Comparison of ENCODE assay signal across 20 cellular contexts in genomic region chr22:35335468-35335867, GRCh38. TPM values are rescaled to one million over a fixed set of nuclear protein-coding genes. Genes with fewer than 3 reads are reported as not detected.
DNase-seq lines count a peak whose midpoint lies in the region; ATAC-seq, FAIRE-seq and TF ChIP-seq lines count a peak whose summit lies in the region.
"Had no signal": no experiment of that assay in that cellular context is flagged by ENCODE, and none has a peak within 500 bp of the region (broad histone marks: within the 10 kb centered on the region; RNA-seq: fewer than 3 reads in every experiment).

No MANE protein-coding gene starts in this region.

- H3K9ac ChIP-seq in BLaER1 treated with 17β-estradiol and CSF1 and Interleukin-3, amounts not matched to agents 10 nM and 100 nM = peak overlapping the region in 6 of 11 experiments; percentile 20 to 61 (median 55); a peak in 4 of 22 replicates
- H3K9ac ChIP-seq in DND-41 (ENCODE audit: low read depth, low read length) = no peak overlapping the region
- no peak overlapping the region for H3K9ac ChIP-seq in HepG2 (ENCODE audit: insufficient read depth, low read depth, low read length)

- CTCF ChIA-PET in HepG2 (lab: Yijun Ruan, JAX; ENCODE audit: low intra/inter-chr PET ratio, low total read pairs) = no interaction called here

- TF ChIP-seq EP300 in HepG2 (IDR thresholded peaks at IDR 0.05; ENCODE audit: low read depth in 2 of 2, low read length in 2 of 2) = no peak
- no peak for TF ChIP-seq EP300 in HepG2 (CRISPR knock-in tag; IDR thresholded peaks at IDR 0.05; ENCODE audit: borderline replicate concordance)

- peak overlapping the region; percentile 73 to 95 (median 88); a peak in 19 of 22 replicates for H3K4me2 ChIP-seq in BLaER1 treated with 17β-estradiol and CSF1 and Interleukin-3, amounts not matched to agents 10 nM and 100 nM
- H3K4me2 ChIP-seq in DND-41 (ENCODE audit: insufficient read depth, low read length) = no peak overlapping the region
- no peak overlapping the region for H3K4me2 ChIP-seq in HepG2 (ENCODE audit: low read depth, low read length)

- H3K4me1 Mint-ChIP-seq in T-helper 2 cell treated with Interferon-gamma antibody and Interleukin-4, amounts not matched to agents 5 μg/mL and 100 μg/mL, for 36 hours (ENCODE audit: low read depth) = peaks cover 31% of the 10 kb centered on the region

- no peak for TF ChIP-seq RAD21 in HepG2 (CRISPR knock-in tag; IDR thresholded peaks at IDR 0.05)

- H3K27me3 ChIP-seq in BLaER1 treated with 17β-estradiol and CSF1 and Interleukin-3, amounts not matched to agents 10 nM and 100 nM = no peaks in the 10 kb centered on the region
- H3K27me3 ChIP-seq in DND-41 (ENCODE audit: insufficient read depth, low read length, poor library complexity) (no peaks in the 10 kb centered on the region), HepG2 (ENCODE audit: control insufficient read depth in 1 of 2, insufficient read depth in 2 of 2, low read length in 2 of 2) (no peaks in the 10 kb centered on the region)
- H3K27me3 ChIP-seq: suprapubic skin had no signal

- POLR2A ChIA-PET in HepG2 (lab: Yijun Ruan, JAX) = no interaction called here

- H3K27ac ChIP-seq in BLaER1 treated with 17β-estradiol and CSF1 and Interleukin-3, amounts not matched to agents 10 nM and 100 nM = peak overlapping the region in 3 of 11 experiments; percentile 58 to 76 (median 69); a peak in 5 of 22 replicates
- H3K27ac ChIP-seq in DND-41 (ENCODE audit: low read length) (0 out of 2 replicates have a peak overlapping the region, but pooled peaks have one; percentile 25), HepG2 (ENCODE audit: extremely low read length, insufficient read depth, low read length) (no peak overlapping the region)
- H3K27ac ChIP-seq: coronary artery, prostate gland, suprapubic skin had no signal

- H3K36me3 Mint-ChIP-seq in T-helper 2 cell treated with Interferon-gamma antibody and Interleukin-4, amounts not matched to agents 5 μg/mL and 100 μg/mL, for 36 hours (ENCODE audit: low read depth) = peaks cover 21% of the 10 kb centered on the region

- H3K27ac Mint-ChIP-seq in T-helper 2 cell treated with Interferon-gamma antibody and Interleukin-4, amounts not matched to agents 5 μg/mL and 100 μg/mL, for 36 hours = peak overlapping the region; percentile 93

- peaks cover 70 to 81% (median 74%) of the 10 kb centered on the region in 10 experiments for H3K4me1 ChIP-seq in BLaER1 treated with 17β-estradiol and CSF1 and Interleukin-3, amounts not matched to agents 10 nM and 100 nM
- H3K4me1 ChIP-seq in DND-41 (ENCODE audit: insufficient read depth, low read length) (peaks cover 6% of the 10 kb centered on the region), HepG2 (ENCODE audit: insufficient read depth, low read length) (peaks cover 16% of the 10 kb centered on the region)
- H3K4me1 ChIP-seq: prostate gland had no signal

- H2AFZ ChIP-seq in DND-41 (ENCODE audit: low read depth, low read length) (no peak overlapping the region), HepG2 (ENCODE audit: low read length) (no peak overlapping the region)

- intact Hi-C loops in HepG2 (cut with micrococcal nuclease; ENCODE audit: unreplicated experiment) = no loop called here

- FAIRE-seq in HepG2 (lab: Jason Lieb, UNC) = no peak
- FAIRE-seq: astrocyte, endothelial cell of umbilical vein, kidney, small intestine had no signal

- in situ Hi-C loops in HepG2 (cut with HindIII; ENCODE audit: extremely low pct_ligation_motif_present, low pct_unique_long_range_greater_than_20kb) = no loop called here

- 91% methylated on average over 7 of the region's 7 CpGs for WGBS in HepG2 (ENCODE audit: low lambda C conversion rate)

- ATAC-seq in DND-41 (ENCODE audit: insufficient read depth, low read depth) (no peak), HepG2 (peak; percentile 25), HG02870 (IDR thresholded peaks at IDR 0.05; ENCODE audit: unreplicated experiment) (no peak)
- ATAC-seq: naive thymus-derived CD8-positive, alpha-beta T cell had no signal

- no peaks in the 10 kb centered on the region for H3K9me3 ChIP-seq in BLaER1 treated with 17β-estradiol and CSF1 and Interleukin-3, amounts not matched to agents 10 nM and 100 nM (replicated peaks in 1 of 11)
- H3K9me3 ChIP-seq in DND-41 (ENCODE audit: insufficient read depth, low read length, severe bottlenecking) (no peaks in the 10 kb centered on the region), HepG2 (ENCODE audit: low read length) (no peaks in the 10 kb centered on the region)
- H3K9me3 ChIP-seq: prostate gland, suprapubic skin had no signal

- no peaks in the 10 kb centered on the region for H3K9me3 Mint-ChIP-seq in T-helper 2 cell treated with Interferon-gamma antibody and Interleukin-4, amounts not matched to agents 5 μg/mL and 100 μg/mL, for 36 hours
- H3K9me3 Mint-ChIP-seq: naive thymus-derived CD8-positive, alpha-beta T cell had no signal

- H3K4me3 ChIP-seq in BLaER1 treated with 17β-estradiol and CSF1 and Interleukin-3, amounts not matched to agents 10 nM and 100 nM = no peak overlapping the region
- no peak overlapping the region for H3K4me3 ChIP-seq in DND-41 (ENCODE audit: low read depth in 1 of 2, low read length in 2 of 2)
- H3K4me3 ChIP-seq in HepG2 (replicated peaks in 1 of 3; ENCODE audit: insufficient read depth in 1 of 3, low read depth in 2 of 3, low read length in 3 of 3) = no peak overlapping the region
- H3K4me3 ChIP-seq: coronary artery, prostate gland, suprapubic skin had no signal

- no TSS peak for BruUV-seq in HepG2 (replicated peaks; lab: Mats Ljungman, UMichigan)

- peaks cover 13 to 97% (median 57%) of the 10 kb centered on the region in 11 experiments; a peak in 21 of 22 replicates for H3K36me3 ChIP-seq in BLaER1 treated with 17β-estradiol and CSF1 and Interleukin-3, amounts not matched to agents 10 nM and 100 nM
- peaks cover 64% of the 10 kb centered on the region for H3K36me3 ChIP-seq in DND-41 (ENCODE audit: insufficient read depth, low read length)
- H3K36me3 ChIP-seq in HepG2 (replicated peaks in 1 of 2; ENCODE audit: control insufficient read depth in 1 of 2, insufficient read depth in 2 of 2, low read length in 2 of 2) = peaks cover 38 to 72% of the 10 kb centered on the region in 2 experiments

- peak overlapping the region; percentile 72 for H3K4me3 Mint-ChIP-seq in T-helper 2 cell treated with Interferon-gamma antibody and Interleukin-4, amounts not matched to agents 5 μg/mL and 100 μg/mL, for 36 hours
- H3K4me3 Mint-ChIP-seq: naive thymus-derived CD8-positive, alpha-beta T cell had no signal

- TF ChIP-seq CTCF in DND-41 (IDR thresholded peaks at IDR 0.05; ENCODE audit: borderline replicate concordance, extremely low read depth, low read length, poor library complexity, severe bottlenecking) (no peak), HepG2 (CRISPR knock-in tag; IDR thresholded peaks at IDR 0.05) (no peak)

- no peaks in the 10 kb centered on the region for H3K27me3 Mint-ChIP-seq in T-helper 2 cell treated with Interferon-gamma antibody and Interleukin-4, amounts not matched to agents 5 μg/mL and 100 μg/mL, for 36 hours (ENCODE audit: low read depth)
- H3K27me3 Mint-ChIP-seq: naive thymus-derived CD8-positive, alpha-beta T cell had no signal

- no peak for TF ChIP-seq POLR2A in HepG2 (IDR thresholded peaks at IDR 0.05; ENCODE audit: insufficient read depth in 1 of 2, low read depth in 2 of 2, low read length in 2 of 2)

- no peaks in the 10 kb centered on the region for H3K79me2 ChIP-seq in DND-41 (ENCODE audit: insufficient read depth, low read length)
- no peaks in the 10 kb centered on the region for H3K79me2 ChIP-seq in HepG2 (ENCODE audit: insufficient read depth, low read length)

- peaks cover 0 to 47% (median 0%) of the 10 kb centered on the region in 11 experiments; a peak in 5 of 22 replicates for H4K20me1 ChIP-seq in BLaER1 treated with 17β-estradiol and CSF1 and Interleukin-3, amounts not matched to agents 10 nM and 100 nM
- no peaks in the 10 kb centered on the region for H4K20me1 ChIP-seq in DND-41 (ENCODE audit: insufficient read depth, low read length)
- no peaks in the 10 kb centered on the region for H4K20me1 ChIP-seq in HepG2 (ENCODE audit: insufficient read depth, low read length)

- DNase-seq in DND-41 = no peak
- DNase-seq in T-helper 2 cell treated with Interferon-gamma antibody and Interleukin-4, amounts not matched to agents 5 μg/mL and 100 μg/mL, for 36 hours (ENCODE audit: low spot score) = no peak
- no peak for DNase-seq in HepG2 (ENCODE audit: low spot score)
- no peak for DNase-seq in central memory CD4-positive, alpha-beta T cell
- DNase-seq in SW 1271 (lab: John Stamatoyannopoulos, UW) = no peak
- DNase-seq: activated gamma-delta T cell; hypothalamus; mesendoderm; naive thymus-derived CD8-positive, alpha-beta T cell; NCI-H226; small intestine; stimulated activated CD4-positive, alpha-beta T cell treated with anti-CD3 and anti-CD28 coated beads, Interleukin-4, amount 100 ng/mL, for 24 hours had no signal

RNA-seq across cellular contexts. Expression of gene TOM1, which starts 35.8 kb away (rescaled TPM):
- 26.0 and 30.8 TPM in 2 replicates for total RNA-seq in HepG2 (2016; rRNA removed; fragmentation: Illumina TruSeq; extraction: Trizol)
- total RNA-seq in HepG2 (2016; cell fraction: cytosol; rRNA removed; fragmentation: Illumina TruSeq; extraction: Trizol; ENCODE audit: low read depth) = 8.2 and 8.9 TPM in 2 replicates
- total RNA-seq in HepG2 (2016; cell fraction: insoluble cytoplasmic fraction; rRNA removed; fragmentation: Illumina TruSeq; extraction: Trizol) = 27.3 and 37.6 TPM in 2 replicates
- total RNA-seq in HepG2 (2016; cell fraction: membrane; rRNA removed; fragmentation: Illumina TruSeq; extraction: Trizol) = 14.9 and 15.6 TPM in 2 replicates
- 23.1 and 32.7 TPM in 2 replicates for total RNA-seq in HepG2 (2016; cell fraction: nucleus; rRNA removed; fragmentation: Illumina TruSeq; extraction: Trizol)
- polyA plus RNA-seq in HepG2 (2011; rRNA removed) = 87.3 and 109 TPM in 2 replicates
- 88.6 and 94.3 TPM in 2 replicates for polyA plus RNA-seq in HepG2 (2011; cell fraction: cytosol; rRNA removed)
- 114 and 120 TPM in 2 replicates for polyA plus RNA-seq in HepG2 (2011; cell fraction: nucleus; rRNA removed)
- polyA plus RNA-seq in HepG2 (2012) = 46.6 and 59.1 TPM in 2 replicates
- 7.6 and 7.8 TPM in 2 replicates for polyA plus RNA-seq in HepG2 (2016; cell fraction: cytosol; fragmentation: Illumina TruSeq; extraction: Trizol; ENCODE audit: low read depth)
- 26.3 and 33.2 TPM in 2 replicates for polyA plus RNA-seq in HepG2 (2016; cell fraction: insoluble cytoplasmic fraction; fragmentation: Illumina TruSeq; extraction: Trizol; ENCODE audit: low read depth)
- polyA plus RNA-seq in HepG2 (2016; cell fraction: membrane; fragmentation: Illumina TruSeq; extraction: Trizol; ENCODE audit: low read depth) = 11.4 and 13.9 TPM in 2 replicates
- polyA plus RNA-seq in HepG2 (2016; cell fraction: nucleus; fragmentation: Illumina TruSeq; extraction: Trizol; ENCODE audit: insufficient read depth, low read depth) = 40.8 and 47.0 TPM in 2 replicates
- 56.0 and 249 TPM in 2 replicates for polyA minus RNA-seq in HepG2 (2011; rRNA and poly(A)+ RNA removed; ENCODE audit: low replicate concordance)
- 41.1 and 54.6 TPM in 2 replicates for polyA minus RNA-seq in HepG2 (2011; cell fraction: cytosol; rRNA and poly(A)+ RNA removed)
- polyA minus RNA-seq in HepG2 (2011; cell fraction: nucleus; rRNA and poly(A)+ RNA removed) = 59.4 and 74.8 TPM in 2 replicates

RNA-seq across cellular contexts. Expression of gene HMOX1, which starts 45.4 kb away (rescaled TPM):
- 53.6 and 54.1 TPM in 2 replicates for total RNA-seq in HepG2 (2016; rRNA removed; fragmentation: Illumina TruSeq; extraction: Trizol)
- 12.4 and 15.7 TPM in 2 replicates for total RNA-seq in HepG2 (2016; cell fraction: cytosol; rRNA removed; fragmentation: Illumina TruSeq; extraction: Trizol; ENCODE audit: low read depth)
- total RNA-seq in HepG2 (2016; cell fraction: insoluble cytoplasmic fraction; rRNA removed; fragmentation: Illumina TruSeq; extraction: Trizol) = 43.9 and 54.4 TPM in 2 replicates
- total RNA-seq in HepG2 (2016; cell fraction: membrane; rRNA removed; fragmentation: Illumina TruSeq; extraction: Trizol) = 23.2 and 25.0 TPM in 2 replicates
- total RNA-seq in HepG2 (2016; cell fraction: nucleus; rRNA removed; fragmentation: Illumina TruSeq; extraction: Trizol) = 22.0 and 26.2 TPM in 2 replicates
- polyA plus RNA-seq in HepG2 (2011; rRNA removed) = 60.5 and 67.4 TPM in 2 replicates
- 42.4 and 72.7 TPM in 2 replicates for polyA plus RNA-seq in HepG2 (2011; cell fraction: cytosol; rRNA removed)
- polyA plus RNA-seq in HepG2 (2011; cell fraction: nucleus; rRNA removed) = 28.4 and 28.9 TPM in 2 replicates
- polyA plus RNA-seq in HepG2 (2012) = 27.8 and 42.7 TPM in 2 replicates
- polyA plus RNA-seq in HepG2 (2016; cell fraction: cytosol; fragmentation: Illumina TruSeq; extraction: Trizol; ENCODE audit: low read depth) = 12.3 and 13.2 TPM in 2 replicates
- 58.0 and 69.8 TPM in 2 replicates for polyA plus RNA-seq in HepG2 (2016; cell fraction: insoluble cytoplasmic fraction; fragmentation: Illumina TruSeq; extraction: Trizol; ENCODE audit: low read depth)
- 18.6 and 20.3 TPM in 2 replicates for polyA plus RNA-seq in HepG2 (2016; cell fraction: membrane; fragmentation: Illumina TruSeq; extraction: Trizol; ENCODE audit: low read depth)
- 47.4 and 49.7 TPM in 2 replicates for polyA plus RNA-seq in HepG2 (2016; cell fraction: nucleus; fragmentation: Illumina TruSeq; extraction: Trizol; ENCODE audit: insufficient read depth, low read depth)
- polyA minus RNA-seq in HepG2 (2011; rRNA and poly(A)+ RNA removed; ENCODE audit: low replicate concordance) = 12.4 and 47.0 TPM in 2 replicates
- 23.6 and 31.0 TPM in 2 replicates for polyA minus RNA-seq in HepG2 (2011; cell fraction: cytosol; rRNA and poly(A)+ RNA removed)
- 8.1 and 10.9 TPM in 2 replicates for polyA minus RNA-seq in HepG2 (2011; cell fraction: nucleus; rRNA and poly(A)+ RNA removed)

Comparison
In these comparisons a context has a peak if more than half of its experiments do, and no peak if none do; other contexts are left out.
1. H3K4me2 ChIP-seq: peak in BLaER1 treated with 17β-estradiol and CSF1 and Interleukin-3, amounts not matched to agents 10 nM and 100 nM (11 of 11); none in DND-41 (single experiment) and HepG2 (single experiment).
2. H3K9ac ChIP-seq: peak in BLaER1 treated with 17β-estradiol and CSF1 and Interleukin-3, amounts not matched to agents 10 nM and 100 nM (6 of 11); none in DND-41 (single experiment) and HepG2 (single experiment).